14 cellular contexts compared by ENCODE assay signal in the genomic region with DNA sequence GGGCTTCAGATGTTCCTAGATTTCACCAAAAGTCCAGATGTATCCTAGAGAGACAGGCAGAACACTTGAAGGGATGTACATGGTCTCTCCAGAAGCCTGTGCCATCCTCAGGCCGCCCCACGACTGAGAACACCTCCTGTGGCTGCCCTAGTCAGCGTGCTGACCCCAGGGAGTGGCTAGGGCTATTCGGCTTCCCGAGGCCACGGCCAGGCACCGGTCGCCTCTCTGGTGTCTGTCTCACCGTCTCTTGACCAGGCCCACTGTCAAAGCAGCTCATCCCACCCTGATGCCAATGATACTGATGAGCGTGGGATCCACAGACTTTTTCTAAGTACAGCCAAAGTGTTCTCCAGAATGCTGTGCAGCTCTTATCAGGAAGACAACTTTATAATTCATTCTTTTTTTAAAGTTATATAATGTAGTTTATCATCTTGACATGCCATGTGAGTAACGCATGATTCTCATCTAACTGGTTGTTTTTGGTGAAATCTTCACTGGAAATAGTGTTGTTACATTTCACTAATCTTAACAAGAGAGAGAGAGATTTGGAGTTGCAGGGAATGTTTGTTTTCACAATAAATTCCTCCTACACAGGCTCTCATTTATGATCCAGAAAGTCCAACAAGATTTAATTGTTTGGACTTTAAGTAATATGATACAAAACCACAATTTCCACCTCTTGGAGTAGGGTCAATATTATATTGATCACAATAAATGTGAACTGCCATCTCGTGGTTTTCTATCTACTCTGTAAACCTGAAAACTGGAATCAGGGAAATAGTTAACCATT. TPM values are rescaled to one million over a fixed set of nuclear protein-coding genes. Genes with fewer than 3 reads are reported as not detected.
"Had no signal": no experiment of that assay in that cellular context is flagged by ENCODE, and none has a peak within 500 bp of the region (broad histone marks: within the 10 kb centered on the region; RNA-seq: fewer than 3 reads in every experiment).

No MANE protein-coding gene starts in this region.

- H3K36me3 Mint-ChIP-seq: naive thymus-derived CD8-positive, alpha-beta T cell; type B pancreatic cell had no signal

- H3K36me3 ChIP-seq: colonic mucosa, gastrocnemius medialis, pancreas had no signal

- H3K4me1 Mint-ChIP-seq: naive thymus-derived CD8-positive, alpha-beta T cell had no signal

- H3K27me3 Mint-ChIP-seq: progenitor cell of endocrine pancreas, type B pancreatic cell had no signal

- H3K4me3 Mint-ChIP-seq: naive thymus-derived CD8-positive, alpha-beta T cell; type B pancreatic cell had no signal

- H3K4me3 ChIP-seq: colonic mucosa, gastrocnemius medialis, mucosa of descending colon, pancreas had no signal

- ATAC-seq: gastrocnemius medialis; left lobe of liver; naive thymus-derived CD8-positive, alpha-beta T cell; pancreas; sciatic nerve had no signal

- DNase-seq: colonic mucosa; dermis blood vessel endothelial cell; gastrocnemius medialis; islet precursor cell; mammary epithelial cell; mucosa of descending colon; naive thymus-derived CD8-positive, alpha-beta T cell; pancreas; stimulated activated CD4-positive, alpha-beta T cell treated with anti-CD3 and anti-CD28 coated beads, Interleukin-12 subunit alpha, Interleukin-12 subunit beta, amount 100 ng/mL, for 4 hours; stimulated activated naive CD4-positive, alpha-beta T cell treated with Interleukin-2 at 50 U/mL for 16 hours had no signal

- H3K9me3 ChIP-seq: colonic mucosa, gastrocnemius medialis, mucosa of descending colon, pancreas had no signal

- H3K9me3 Mint-ChIP-seq: naive thymus-derived CD8-positive, alpha-beta T cell; type B pancreatic cell had no signal

- H3K27ac ChIP-seq: colonic mucosa, gastrocnemius medialis, pancreas had no signal

- H3K27me3 ChIP-seq: colonic mucosa, gastrocnemius medialis had no signal

- H3K4me1 ChIP-seq: colonic mucosa, pancreas had no signal

- H3K27ac Mint-ChIP-seq: naive thymus-derived CD8-positive, alpha-beta T cell; progenitor cell of endocrine pancreas; type B pancreatic cell had no signal

- FAIRE-seq: pancreas had no signal

RNA-seq across cellular contexts. Expression of a gene that starts 41.7 kb away (rescaled TPM):
- polyA plus RNA-seq: naive thymus-derived CD8-positive, alpha-beta T cell had no signal
